22 cellular contexts compared by ENCODE assay signal in the genomic region with DNA sequence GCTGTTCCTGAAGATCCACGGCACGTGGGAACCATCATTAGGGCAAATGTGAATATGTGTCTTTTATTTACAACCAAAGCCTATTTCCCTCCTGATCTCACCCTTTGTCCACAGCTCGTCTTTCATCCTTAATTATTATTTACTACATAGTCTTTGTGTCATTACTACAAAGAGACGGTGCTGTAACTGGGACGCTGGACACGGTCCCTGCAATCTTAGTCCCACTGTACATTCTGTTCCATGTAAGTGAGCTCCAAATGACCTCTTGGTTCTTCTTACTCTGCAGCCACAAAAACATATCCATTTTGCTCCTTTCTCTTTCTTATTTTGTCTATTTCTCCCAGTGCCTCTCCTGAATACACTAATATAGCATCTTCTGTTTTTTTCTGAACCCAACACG. TPM values are rescaled to one million over a fixed set of nuclear protein-coding genes. Genes with fewer than 3 reads are reported as not detected.
DNase-seq lines count a peak whose midpoint lies in the region; ATAC-seq and TF ChIP-seq lines count a peak whose summit lies in the region.
"Had no signal": no experiment of that assay in that cellular context is flagged by ENCODE, and none has a peak within 500 bp of the region (broad histone marks: within the 10 kb centered on the region; RNA-seq: fewer than 3 reads in every experiment).

No MANE protein-coding gene starts in this region.

- no peaks in the 10 kb centered on the region for H4K20me1 ChIP-seq in PC-9 (ENCODE audit: insufficient read depth)
- H4K20me1 ChIP-seq: BLaER1 treated with 17β-estradiol and CSF1 and Interleukin-3, amounts not matched to agents 10 nM and 100 nM had no signal

- no peak overlapping the region for H3K4me3 ChIP-seq in PC-9
- no peak overlapping the region for H3K4me3 ChIP-seq in body of pancreas
- H3K4me3 ChIP-seq: BLaER1 treated with 17β-estradiol and CSF1 and Interleukin-3, amounts not matched to agents 10 nM and 100 nM; SJSA1 had no signal

- peak; percentile 74 for DNase-seq in COR-L47 (lab: John Stamatoyannopoulos, UW)
- peak; percentile 43 for DNase-seq in NCI-H146 (lab: John Stamatoyannopoulos, UW)
- peak; percentile 78 for DNase-seq in NCI-H748 treated with DMSO at 0.1 percent for 48 hours (lab: John Stamatoyannopoulos, UW)
- DNase-seq in PC-9 = no peak
- no peak for DNase-seq in body of pancreas
- no peak for DNase-seq in HPDE6-E6E7 (ENCODE audit: extremely low spot score)
- DNase-seq in activated T-cell treated with anti-CD3 and anti-CD28 coated beads, Interleukin-2, amount 50 U/mL, for 72 hours = no peak
- DNase-seq: 8988T; CD8-positive, alpha-beta T cell; Kasumi-1; NCI-H1436 treated with DMSO at 0.1 percent for 48 hours; NCI-H2029 treated with DMSO at 0.1 percent for 48 hours; OCI-M1 had no signal

- no peaks in the 10 kb centered on the region for H3K9me3 Mint-ChIP-seq in nephron
- H3K9me3 Mint-ChIP-seq in activated T-cell treated with anti-CD3 and anti-CD28 coated beads, Interleukin-2, amount 50 U/mL, for 72 hours = no peaks in the 10 kb centered on the region
- H3K9me3 Mint-ChIP-seq: CD8-positive, alpha-beta T cell had no signal

- peaks cover 39% of the 10 kb centered on the region for H3K4me1 ChIP-seq in PC-9 (replicated peaks; ENCODE audit: insufficient read depth)
- H3K4me1 ChIP-seq in body of pancreas = peaks cover 9% of the 10 kb centered on the region
- H3K4me1 ChIP-seq: SJSA1 had no signal

- H3K27me3 Mint-ChIP-seq in nephron (ENCODE audit: low read depth) = peaks cover 13% of the 10 kb centered on the region
- peaks cover 72% of the 10 kb centered on the region for H3K27me3 Mint-ChIP-seq in activated T-cell treated with anti-CD3 and anti-CD28 coated beads, Interleukin-2, amount 50 U/mL, for 72 hours (ENCODE audit: low read depth)

- WGBS in body of pancreas, 2 donors = 64 to 72% methylated on average over 7 of the region's 7 CpGs

- no peak overlapping the region for H2AFZ ChIP-seq in PC-9

- POLR2A ChIA-PET in PC-9 (lab: Charles Lee; ENCODE audit: unreplicated experiment) = no interaction called here

- CTCF ChIA-PET in PC-9 (lab: Charles Lee) = no interaction called here

- no peak for ATAC-seq in body of pancreas
- ATAC-seq in activated T-cell treated with anti-CD3 and anti-CD28 coated beads, Interleukin-2, amount 50 U/mL, for 72 hours (replicated peaks in 1 of 2) = no peak
- ATAC-seq: CD8-positive, alpha-beta T cell; Right ventricle myocardium inferior had no signal

- H3K36me3 Mint-ChIP-seq in nephron (ENCODE audit: low read depth) = no peaks in the 10 kb centered on the region
- H3K36me3 Mint-ChIP-seq in activated T-cell treated with anti-CD3 and anti-CD28 coated beads, Interleukin-2, amount 50 U/mL, for 72 hours (ENCODE audit: insufficient read depth in 2 of 2) = no peaks in the 10 kb centered on the region
- H3K36me3 Mint-ChIP-seq: CD8-positive, alpha-beta T cell had no signal

- H3K4me1 Mint-ChIP-seq in nephron = peaks cover 48% of the 10 kb centered on the region
- H3K4me1 Mint-ChIP-seq in activated T-cell treated with anti-CD3 and anti-CD28 coated beads, Interleukin-2, amount 50 U/mL, for 72 hours (ENCODE audit: low read depth) = peaks cover 4% of the 10 kb centered on the region

- no peaks in the 10 kb centered on the region for H3K27me3 ChIP-seq in PC-9 (ENCODE audit: insufficient read depth, low read depth)
- no peaks in the 10 kb centered on the region for H3K27me3 ChIP-seq in body of pancreas
- H3K27me3 ChIP-seq: BLaER1 treated with 17β-estradiol and CSF1 and Interleukin-3, amounts not matched to agents 10 nM and 100 nM; SJSA1 had no signal

- no peak for TF ChIP-seq POLR2A in body of pancreas (IDR thresholded peaks at IDR 0.05)

- H3K36me3 ChIP-seq in PC-9 (ENCODE audit: low read depth) = no peaks in the 10 kb centered on the region
- H3K36me3 ChIP-seq in body of pancreas (replicated peaks in 1 of 2; ENCODE audit: insufficient read depth in 1 of 2, low read depth in 2 of 2) = no peaks in the 10 kb centered on the region
- H3K36me3 ChIP-seq: BLaER1 treated with 17β-estradiol and CSF1 and Interleukin-3, amounts not matched to agents 10 nM and 100 nM; SJSA1 had no signal

- H3F3A ChIP-seq in PC-9 (ENCODE audit: insufficient read depth, low read depth) = peaks cover 29% of the 10 kb centered on the region

- H3K27ac ChIP-seq in PC-9 = no peak overlapping the region
- no peak overlapping the region for H3K27ac ChIP-seq in body of pancreas
- H3K27ac ChIP-seq: BLaER1 treated with 17β-estradiol and CSF1 and Interleukin-3, amounts not matched to agents 10 nM and 100 nM; SJSA1 had no signal

- H3K79me2 ChIP-seq in PC-9 (ENCODE audit: low read depth) = 0 out of 2 replicates have a peak, but pooled peaks cover 4% of the 10 kb centered on the region

- no TSS peak for BruUV-seq in PC-9 (replicated peaks; lab: Mats Ljungman, UMichigan)

- no peaks in the 10 kb centered on the region for H3K9me2 ChIP-seq in PC-9 (ENCODE audit: insufficient read depth)

- TF ChIP-seq CTCF in nephron (IDR thresholded peaks at IDR 0.05; ENCODE audit: unreplicated experiment in 3 of 3) (no peak), PC-9 (conservative IDR thresholded peaks at IDR 0.05) (no peak), body of pancreas (IDR thresholded peaks at IDR 0.05) (no peak)

- H3K27ac Mint-ChIP-seq in nephron = peak overlapping the region in 2 of 3 experiments; percentile 6 to 12
- no peak overlapping the region for H3K27ac Mint-ChIP-seq in activated T-cell treated with anti-CD3 and anti-CD28 coated beads, Interleukin-2, amount 50 U/mL, for 72 hours
- H3K27ac Mint-ChIP-seq: CD8-positive, alpha-beta T cell had no signal

- intact Hi-C loops in PC-9 (cut with micrococcal nuclease; ENCODE audit: unreplicated experiment) (no loop called here), body of pancreas (cut with DNase I) (no loop called here)

- H3K4me2 ChIP-seq in PC-9 = no peak overlapping the region
- H3K4me2 ChIP-seq: BLaER1 treated with 17β-estradiol and CSF1 and Interleukin-3, amounts not matched to agents 10 nM and 100 nM had no signal

- no peak overlapping the region for H3K4me3 Mint-ChIP-seq in nephron
- H3K4me3 Mint-ChIP-seq in activated T-cell treated with anti-CD3 and anti-CD28 coated beads, Interleukin-2, amount 50 U/mL, for 72 hours = no peak overlapping the region
- H3K4me3 Mint-ChIP-seq: CD8-positive, alpha-beta T cell had no signal

- no peaks in the 10 kb centered on the region for H3K9me3 ChIP-seq in PC-9 (ENCODE audit: insufficient read depth, low read depth)
- no peaks in the 10 kb centered on the region for H3K9me3 ChIP-seq in body of pancreas
- H3K9me3 ChIP-seq: BLaER1 treated with 17β-estradiol and CSF1 and Interleukin-3, amounts not matched to agents 10 nM and 100 nM; SJSA1 had no signal

RNA-seq across cellular contexts. Expression of a gene that starts 12.7 kb away (rescaled TPM):
- total RNA-seq in PC-9 (2021) (not detected in 2 replicates), body of pancreas (1 to 10 TPM; 2.3 to 9.6 TPM)
- total RNA-seq in activated T-cell treated with anti-CD3 and anti-CD28 coated beads, Interleukin-2, amount 50 U/mL, for 72 hours = not detected
- total RNA-seq: CD8-positive, alpha-beta T cell; Daoy; H1; MCF 10A; SJSA1; T-helper 1 cell treated with Interleukin-12 subunit alpha and Interleukin-12 subunit beta and Interleukin-4 antibody, amounts not matched to agents 30 ng/mL and 1 ng/mL, for 36 hours had no signal

RNA-seq across cellular contexts. Expression of a gene that starts 16.6 kb away (rescaled TPM):
- not detected in 2 replicates for total RNA-seq in PC-9 (2021)
- total RNA-seq in body of pancreas = not detected
- total RNA-seq in activated T-cell treated with anti-CD3 and anti-CD28 coated beads, Interleukin-2, amount 50 U/mL, for 72 hours = not detected
- total RNA-seq: CD8-positive, alpha-beta T cell; Daoy; H1; MCF 10A; NCI-H460; Right ventricle myocardium inferior; SJSA1; T-helper 1 cell treated with Interleukin-12 subunit alpha and Interleukin-12 subunit beta and Interleukin-4 antibody, amounts not matched to agents 30 ng/mL and 1 ng/mL, for 36 hours had no signal

RNA-seq across cellular contexts. Expression of a gene that starts 34.0 kb away (rescaled TPM):
- not detected in 2 replicates for total RNA-seq in PC-9 (2021)
- total RNA-seq in body of pancreas = 1 to 10 TPM in 1 of 2 donors, not detected in 1; 1.6 TPM
- total RNA-seq in activated T-cell treated with anti-CD3 and anti-CD28 coated beads, Interleukin-2, amount 50 U/mL, for 72 hours = not detected
- total RNA-seq: CD8-positive, alpha-beta T cell; Daoy; H1; MCF 10A; NCI-H460; Right ventricle myocardium inferior; SJSA1; T-helper 1 cell treated with Interleukin-12 subunit alpha and Interleukin-12 subunit beta and Interleukin-4 antibody, amounts not matched to agents 30 ng/mL and 1 ng/mL, for 36 hours had no signal

RNA-seq across cellular contexts. Expression of a gene that starts 43.8 kb away (rescaled TPM):
- total RNA-seq in PC-9 (2021) = not detected in 2 replicates
- not detected for total RNA-seq in body of pancreas
- total RNA-seq in activated T-cell treated with anti-CD3 and anti-CD28 coated beads, Interleukin-2, amount 50 U/mL, for 72 hours = not detected
- total RNA-seq: CD8-positive, alpha-beta T cell; Daoy; H1; MCF 10A; NCI-H460; Right ventricle myocardium inferior; SJSA1; T-helper 1 cell treated with Interleukin-12 subunit alpha and Interleukin-12 subunit beta and Interleukin-4 antibody, amounts not matched to agents 30 ng/mL and 1 ng/mL, for 36 hours had no signal

RNA-seq across cellular contexts. Expression of a gene that starts 49.5 kb away (rescaled TPM):
- total RNA-seq in PC-9 (2021) = not detected in 2 replicates
- total RNA-seq in body of pancreas = not detected
- total RNA-seq in activated T-cell treated with anti-CD3 and anti-CD28 coated beads, Interleukin-2, amount 50 U/mL, for 72 hours = not detected
- total RNA-seq: CD8-positive, alpha-beta T cell; Daoy; H1; MCF 10A; NCI-H460; Right ventricle myocardium inferior; SJSA1; T-helper 1 cell treated with Interleukin-12 subunit alpha and Interleukin-12 subunit beta and Interleukin-4 antibody, amounts not matched to agents 30 ng/mL and 1 ng/mL, for 36 hours had no signal

Comparison
In these comparisons a context has a peak if more than half of its experiments do, and no peak if none do; other contexts are left out.
1. DNase-seq: peak in COR-L47 (single experiment), NCI-H146 (single experiment) and NCI-H748 treated with DMSO at 0.1 percent for 48 hours (single experiment); none in PC-9 (0 of 2), body of pancreas (0 of 4), HPDE6-E6E7 (single experiment) and activated T-cell treated with anti-CD3 and anti-CD28 coated beads, Interleukin-2, amount 50 U/mL, for 72 hours (0 of 2).